ENCODE assay signal across 12 cellular contexts in genomic region chr2:158359846-158360245, GRCh38.
DNase-seq lines count a peak whose midpoint lies in the region; ATAC-seq and TF ChIP-seq lines count a peak whose summit lies in the region.
"Had no signal": no experiment of that assay in that cellular context is flagged by ENCODE, and none has a peak within 500 bp of the region (broad histone marks: within the 10 kb centered on the region; RNA-seq: fewer than 3 reads in every experiment).

No MANE protein-coding gene starts in this region.

- no peaks in the 10 kb centered on the region for H3K27me3 ChIP-seq in NT2/D1 (ENCODE audit: insufficient read depth, insufficient read length)

- H3K27me3 Mint-ChIP-seq in activated CD8-positive, alpha-beta memory T cell treated with anti-CD3 and anti-CD28 coated beads, Interleukin-2, amount 10 ng/mL, durations not matched to agents 7 days and 5 days, result no peaks in the 10 kb centered on the region
- H3K27me3 Mint-ChIP-seq: IgD-negative memory B cell had no signal

- no peak overlapping the region for H3K4me3 ChIP-seq in NT2/D1 (ENCODE audit: insufficient read length, low read depth)
- H3K4me3 ChIP-seq in epithelial cell of proximal tubule (ENCODE audit: low read depth, low read length), result no peak overlapping the region

- no peak overlapping the region for H3K9ac ChIP-seq in NT2/D1 (ENCODE audit: insufficient read length, low read depth)

- H3K27ac ChIP-seq in C4-2B, result peak overlapping the region; percentile 59

- peak; percentile 80 for ATAC-seq in GM21529 (IDR thresholded peaks at IDR 0.05; ENCODE audit: unreplicated experiment)
- no peak for ATAC-seq in activated CD8-positive, alpha-beta memory T cell treated with anti-CD3 and anti-CD28 coated beads, Interleukin-2, amount 10 ng/mL, durations not matched to agents 7 days and 5 days

- peak; percentile 44 for DNase-seq in NT2/D1 (ENCODE audit: low read depth, low spot score)
- peak; percentile 10 for DNase-seq in epithelial cell of proximal tubule (ENCODE audit: low read depth)
- DNase-seq in activated CD8-positive, alpha-beta memory T cell treated with anti-CD3 and anti-CD28 coated beads, Interleukin-2, amount 10 ng/mL, durations not matched to agents 7 days and 5 days, result no peak
- DNase-seq in hypothalamus (lab: John Stamatoyannopoulos, UW), result no peak
- no peak for DNase-seq in DMS79 treated with DMSO at 0.1 percent for 48 hours (lab: John Stamatoyannopoulos, UW)
- DNase-seq in middle frontal gyrus (ENCODE audit: extremely low spot score, low spot score), result no peak
- DNase-seq: activated gamma-delta T cell, NCI-H510A had no signal

- peaks cover 17% of the 10 kb centered on the region for H3K9me3 ChIP-seq in NT2/D1 (ENCODE audit: insufficient read depth, low read length)
- H3K9me3 ChIP-seq: Caco-2 had no signal

- no peaks in the 10 kb centered on the region for H3K36me3 ChIP-seq in NT2/D1 (ENCODE audit: insufficient read depth, insufficient read length, low read length)

- no peak overlapping the region for H3K27ac Mint-ChIP-seq in activated CD8-positive, alpha-beta memory T cell treated with anti-CD3 and anti-CD28 coated beads, Interleukin-2, amount 10 ng/mL, durations not matched to agents 7 days and 5 days
- H3K27ac Mint-ChIP-seq: IgD-negative memory B cell had no signal

- no peaks in the 10 kb centered on the region for H3K4me1 Mint-ChIP-seq in activated CD8-positive, alpha-beta memory T cell treated with anti-CD3 and anti-CD28 coated beads, Interleukin-2, amount 10 ng/mL, durations not matched to agents 7 days and 5 days
- H3K4me1 Mint-ChIP-seq: IgD-negative memory B cell had no signal

- H3K9me3 Mint-ChIP-seq in activated CD8-positive, alpha-beta memory T cell treated with anti-CD3 and anti-CD28 coated beads, Interleukin-2, amount 10 ng/mL, durations not matched to agents 7 days and 5 days (ENCODE audit: low read depth), result no peaks in the 10 kb centered on the region

- no peak for TF ChIP-seq CTCF in C4-2B (conservative IDR thresholded peaks at IDR 0.05)
- no peak for TF ChIP-seq CTCF in epithelial cell of proximal tubule (conservative IDR thresholded peaks at IDR 0.05; ENCODE audit: low read depth, low read length)

- no peaks in the 10 kb centered on the region for H3K36me3 Mint-ChIP-seq in activated CD8-positive, alpha-beta memory T cell treated with anti-CD3 and anti-CD28 coated beads, Interleukin-2, amount 10 ng/mL, durations not matched to agents 7 days and 5 days
- H3K36me3 Mint-ChIP-seq: IgD-negative memory B cell had no signal

- H3K4me1 ChIP-seq in NT2/D1 (ENCODE audit: insufficient read depth, insufficient read length), result no peaks in the 10 kb centered on the region
- H3K4me1 ChIP-seq: Caco-2 had no signal

- no peak overlapping the region for H3K4me3 Mint-ChIP-seq in activated CD8-positive, alpha-beta memory T cell treated with anti-CD3 and anti-CD28 coated beads, Interleukin-2, amount 10 ng/mL, durations not matched to agents 7 days and 5 days
- H3K4me3 Mint-ChIP-seq: IgD-negative memory B cell had no signal

- CTCF ChIA-PET in activated CD8-positive, alpha-beta memory T cell treated with anti-CD3 and anti-CD28 coated beads, Interleukin-2, amount 10 ng/mL, durations not matched to agents 7 days and 5 days (lab: Charles Lee), result no interaction called here

Comparison
In these comparisons a context has a peak if more than half of its experiments do, and no peak if none do; other contexts are left out.
1. DNase-seq: peak in NT2/D1 (single experiment) and epithelial cell of proximal tubule (single experiment); none in activated CD8-positive, alpha-beta memory T cell treated with anti-CD3 and anti-CD28 coated beads, Interleukin-2, amount 10 ng/mL, durations not matched to agents 7 days and 5 days (single experiment), hypothalamus (0 of 51), DMS79 treated with DMSO at 0.1 percent for 48 hours (single experiment) and middle frontal gyrus (single experiment).